1 cellular context compared by ENCODE assay signal in the genomic region with DNA sequence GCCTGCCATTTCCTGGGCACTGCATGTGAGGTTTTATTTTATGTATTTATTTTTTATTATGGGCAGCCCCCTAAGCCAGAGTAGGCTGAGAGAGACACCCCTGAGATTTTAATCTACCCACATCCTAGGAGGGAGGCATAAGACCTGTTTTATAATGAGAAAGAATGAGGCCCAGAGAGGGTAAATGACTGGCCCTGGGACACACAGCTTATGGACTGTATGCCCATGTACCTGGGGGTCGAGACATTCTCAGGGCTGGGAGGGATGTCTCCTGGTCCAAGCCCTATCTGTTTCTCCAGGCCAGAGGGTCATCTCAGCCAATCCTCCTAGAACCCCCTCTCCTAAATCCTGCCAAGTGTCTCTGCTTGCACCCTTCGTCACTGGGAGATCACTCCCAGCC.
TF ChIP-seq lines count a peak whose summit lies in the region.

No MANE protein-coding gene starts in this region.

TF ChIP-seq in HEK293, 187 proteins besides CTCF, POLR2A, EP300 and RAD21 (continued from another document):
- TF ChIP-seq, protein P1, sequence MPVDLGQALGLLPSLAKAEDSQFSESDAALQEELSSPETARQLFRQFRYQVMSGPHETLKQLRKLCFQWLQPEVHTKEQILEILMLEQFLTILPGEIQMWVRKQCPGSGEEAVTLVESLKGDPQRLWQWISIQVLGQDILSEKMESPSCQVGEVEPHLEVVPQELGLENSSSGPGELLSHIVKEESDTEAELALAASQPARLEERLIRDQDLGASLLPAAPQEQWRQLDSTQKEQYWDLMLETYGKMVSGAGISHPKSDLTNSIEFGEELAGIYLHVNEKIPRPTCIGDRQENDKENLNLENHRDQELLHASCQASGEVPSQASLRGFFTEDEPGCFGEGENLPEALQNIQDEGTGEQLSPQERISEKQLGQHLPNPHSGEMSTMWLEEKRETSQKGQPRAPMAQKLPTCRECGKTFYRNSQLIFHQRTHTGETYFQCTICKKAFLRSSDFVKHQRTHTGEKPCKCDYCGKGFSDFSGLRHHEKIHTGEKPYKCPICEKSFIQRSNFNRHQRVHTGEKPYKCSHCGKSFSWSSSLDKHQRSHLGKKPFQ (tag by site-specific recombination; IDR thresholded peaks at IDR 0.05) = no peak
TF ChIP-seq in HEK293: peak in this region for 1.
